ENCODE assay signal across 8 cellular contexts in genomic region chr19:56393119-56394012, GRCh38. TPM values are rescaled to one million over a fixed set of nuclear protein-coding genes. Genes with fewer than 3 reads are reported as not detected.
DNase-seq lines count a peak whose midpoint lies in the region; ATAC-seq and TF ChIP-seq lines count a peak whose summit lies in the region.

Gene ZNF582 (minus strand): TSS chr19:56393534. CDS start chr19:56391752, 1,782 bp downstream.

- peak within 1 kb of the TSS; percentile 95 for H4K91ac ChIP-seq in trophoblast cell (ENCODE audit: low read depth, low read length)

- H2BK120ac ChIP-seq in trophoblast cell (ENCODE audit: insufficient read depth, low read length, poor library complexity), result peak within 1 kb of the TSS; percentile 89

- H3K9ac ChIP-seq in SK-N-SH, result peak within 1 kb of the TSS; percentile 92
- peak within 1 kb of the TSS; percentile 99 for H3K9ac ChIP-seq in trophoblast cell (ENCODE audit: low read length)

- H2BK12ac ChIP-seq in trophoblast cell (ENCODE audit: low read length), result no peak within 1 kb of the TSS

- H3K79me1 ChIP-seq in trophoblast cell (ENCODE audit: low read length), result peaks cover 6% of the 10 kb centered on the region

- H3K4me3 ChIP-seq in SK-N-SH (ENCODE audit: low read depth in 2 of 2, low read length in 1 of 2) (peak within 1 kb of the TSS; percentile 75 to 87), heart left ventricle (peak within 1 kb of the TSS; percentile 63 to 88 (median 74)), trophoblast cell (ENCODE audit: low read depth, low read length) (peak within 1 kb of the TSS; percentile 87), transverse colon (peak within 1 kb of the TSS; percentile 36 to 80 (median 52))

- H2AFZ ChIP-seq in SK-N-SH (ENCODE audit: low read depth) (peak within 1 kb of the TSS; percentile 97), trophoblast cell (ENCODE audit: insufficient read depth, low read length, poor library complexity) (peak within 1 kb of the TSS; percentile 99)

- H3K4me2 ChIP-seq in SK-N-SH (peak within 1 kb of the TSS; percentile 74), trophoblast cell (ENCODE audit: low read length) (peak within 1 kb of the TSS; percentile 74)

- peak within 1 kb of the TSS; percentile 81 to 98 for H3K27ac ChIP-seq in SK-N-SH (ENCODE audit: low read depth in 2 of 2, low read length in 1 of 2)
- H3K27ac ChIP-seq in heart left ventricle, result peak within 1 kb of the TSS; percentile 76 to 99 (median 96)
- H3K27ac ChIP-seq in trophoblast cell (ENCODE audit: low read depth, low read length), result peak within 1 kb of the TSS; percentile 91
- H3K27ac ChIP-seq in transverse colon, result peak within 1 kb of the TSS; percentile 78 to 91 (median 86)

- intact Hi-C loops in heart left ventricle (cut with DNase I) (loop anchor here in 7 of 10 donors (1.0 to 10.0 kb wide), 9 partner anchors 10 to 444 kb away; partner anchors contain the start of genes ZFP28 (in 2 of the 7), ZNF471 (in 2 of the 7), ZNF583 (in 1 of the 7) and ZNF667 (in 1 of the 7)), transverse colon (cut with DNase I; ENCODE audit: low total_unique reads) (no loop called here)

- peak within 1 kb of the TSS; percentile 93 for H2BK5ac ChIP-seq in trophoblast cell (ENCODE audit: low read depth, low read length, poor library complexity)

- TF ChIP-seq RAD21 in SK-N-SH (IDR thresholded peaks at IDR 0.05; ENCODE audit: low read length), result peak; percentile 47

- no peaks in the 10 kb centered on the region for H3K79me2 ChIP-seq in SK-N-SH (ENCODE audit: insufficient read depth)
- peaks cover 2% of the 10 kb centered on the region for H3K79me2 ChIP-seq in trophoblast cell (ENCODE audit: control insufficient read depth, insufficient read depth, low read length, poor library complexity)

- peak within 1 kb of the TSS; percentile 99 for H4K8ac ChIP-seq in trophoblast cell (ENCODE audit: low read depth, low read length)

- in situ Hi-C loops in transverse colon (cut with MboI; ENCODE audit: low pct_ligation_motif_present in 1 of 4, low pct_unique_long_range_greater_than_20kb in 1 of 4, low sequenced_read_pairs in 3 of 4), result no loop called here

- H3K36me3 Mint-ChIP-seq in activated naive CD8-positive, alpha-beta T cell treated with anti-CD3 and anti-CD28 coated beads, Interleukin-2, amount 50 U/mL, for 24 hours (ENCODE audit: low read depth), result peaks cover 72% of the 10 kb centered on the region

- H2AK5ac ChIP-seq in trophoblast cell (ENCODE audit: low read length), result no peak within 1 kb of the TSS

- H3K27me3 Mint-ChIP-seq in activated naive CD8-positive, alpha-beta T cell treated with anti-CD3 and anti-CD28 coated beads, Interleukin-2, amount 50 U/mL, for 24 hours, result no peaks in the 10 kb centered on the region

- ATAC-seq in GM21723 (IDR thresholded peaks at IDR 0.05; ENCODE audit: unreplicated experiment) (peak; percentile 95), heart left ventricle (peak; percentile 99 to 100 (median 99))
- peak; percentile 98 for ATAC-seq in activated naive CD8-positive, alpha-beta T cell treated with anti-CD3 and anti-CD28 coated beads, Interleukin-2, amount 50 U/mL, for 24 hours

- CTCF ChIA-PET in SK-N-SH (lab: Yijun Ruan, JAX), result interaction anchor here (0.6 to 2.0 kb wide), 12 partner anchors 9 to 1722 kb away, joined by 3 to 9 read pairs (median 3); partner anchors contain the start of gene ZNF583

- POLR2A ChIA-PET in SK-N-SH (lab: Yijun Ruan, JAX), result no interaction called here

- peaks cover 0 to 3% of the 10 kb centered on the region in 2 experiments; a peak in 1 of 4 replicates for H3K4me1 ChIP-seq in SK-N-SH (ENCODE audit: control insufficient read depth in 1 of 2, insufficient read depth in 2 of 2, low read depth in 1 of 2, low read length in 1 of 2)
- peaks cover 0 to 19% (median 8%) of the 10 kb centered on the region in 12 donors for H3K4me1 ChIP-seq in heart left ventricle
- H3K4me1 ChIP-seq in trophoblast cell (ENCODE audit: control insufficient read depth in 1 of 2, insufficient read depth in 2 of 2, low read length in 2 of 2), result peaks cover 0 to 2% of the 10 kb centered on the region in 2 experiments
- peaks cover 0 to 5% (median 0%) of the 10 kb centered on the region in 4 donors for H3K4me1 ChIP-seq in transverse colon

- H3K9me3 Mint-ChIP-seq in activated naive CD8-positive, alpha-beta T cell treated with anti-CD3 and anti-CD28 coated beads, Interleukin-2, amount 50 U/mL, for 24 hours, result peaks cover 67% of the 10 kb centered on the region

- no peaks in the 10 kb centered on the region for H3K27me3 ChIP-seq in SK-N-SH (ENCODE audit: insufficient read depth)
- H3K27me3 ChIP-seq in heart left ventricle, result no peaks in the 10 kb centered on the region
- no peaks in the 10 kb centered on the region for H3K27me3 ChIP-seq in trophoblast cell (ENCODE audit: insufficient read depth, low read length)
- no peaks in the 10 kb centered on the region for H3K27me3 ChIP-seq in transverse colon

- no peak within 1 kb of the TSS for H3K23ac ChIP-seq in trophoblast cell (ENCODE audit: low read length)

- H4K12ac ChIP-seq in trophoblast cell (ENCODE audit: low read depth, low read length), result peak within 1 kb of the TSS; percentile 98

- peak within 1 kb of the TSS; percentile 89 for H3K4me3 Mint-ChIP-seq in activated naive CD8-positive, alpha-beta T cell treated with anti-CD3 and anti-CD28 coated beads, Interleukin-2, amount 50 U/mL, for 24 hours

- H3K18ac ChIP-seq in trophoblast cell (ENCODE audit: low read length), result peak within 1 kb of the TSS; percentile 95

- H3F3A ChIP-seq in SK-N-SH (replicated peaks; ENCODE audit: insufficient read depth), result peaks cover 3% of the 10 kb centered on the region

- peaks cover 19 to 25% of the 10 kb centered on the region in 2 experiments for H3K36me3 ChIP-seq in SK-N-SH (replicated peaks in 1 of 2; ENCODE audit: control insufficient read depth in 1 of 2, insufficient read depth in 2 of 2, low read length in 1 of 2)
- H3K36me3 ChIP-seq in heart left ventricle, result peaks cover 0 to 36% (median 26%) of the 10 kb centered on the region in 9 donors
- H3K36me3 ChIP-seq in trophoblast cell (ENCODE audit: control insufficient read depth in 1 of 2, insufficient read depth in 2 of 2, low read length in 2 of 2), result peaks cover 4 to 8% of the 10 kb centered on the region in 2 experiments
- H3K36me3 ChIP-seq in transverse colon, result peaks cover 0 to 10% (median 0%) of the 10 kb centered on the region in 4 donors

- peak in 1 of 2 donors; percentile 60 for TF ChIP-seq POLR2A in heart left ventricle (IDR thresholded peaks at IDR 0.05)
- TF ChIP-seq POLR2A in transverse colon (IDR thresholded peaks at IDR 0.05), result peak; percentile 33

- 11% methylated on average over 30 of the region's 73 CpGs for WGBS in SK-N-SH (ENCODE audit: low lambda C conversion rate)
- 1 to 2% (median 1%) methylated on average over 31 to 73 of the region's 73 CpGs for WGBS in heart left ventricle, 4 donors
- WGBS in trophoblast cell (ENCODE audit: extremely low coverage, insufficient coverage, insufficient read length), result no CpG with 5 or more reads among the region's 73 CpGs
- 9 to 14% methylated on average over 7 to 71 of the region's 73 CpGs for WGBS in transverse colon (ENCODE audit: low coverage in 1 of 2), 2 donors

- H3K9me3 ChIP-seq in SK-N-SH (peaks cover 7% of the 10 kb centered on the region; the same call in 1 of the 2 replicates), heart left ventricle (peaks cover 0 to 54% (median 0%) of the 10 kb centered on the region in 12 donors), trophoblast cell (ENCODE audit: insufficient read depth, low read depth, low read length) (peaks cover 11% of the 10 kb centered on the region), transverse colon (peaks cover 12 to 13% of the 10 kb centered on the region in 2 donors)

- no peak for TF ChIP-seq EP300 in SK-N-SH (IDR thresholded peaks at IDR 0.05; ENCODE audit: borderline replicate concordance in 1 of 2, low read depth in 1 of 2, low read length in 1 of 2)
- TF ChIP-seq EP300 in transverse colon (IDR thresholded peaks at IDR 0.05; ENCODE audit: low read depth), result no peak

- H3K14ac ChIP-seq in trophoblast cell (ENCODE audit: low read length), result peak within 1 kb of the TSS; percentile 91

- H3K4ac ChIP-seq in trophoblast cell (ENCODE audit: low read depth, low read length), result peak within 1 kb of the TSS; percentile 57

- peak within 1 kb of the TSS; percentile 91 for H3K27ac Mint-ChIP-seq in activated naive CD8-positive, alpha-beta T cell treated with anti-CD3 and anti-CD28 coated beads, Interleukin-2, amount 50 U/mL, for 24 hours

- TF ChIP-seq CTCF in SK-N-SH (IDR thresholded peaks at IDR 0.05) (peak; percentile 87), heart left ventricle (IDR thresholded peaks at IDR 0.05) (peak; percentile 68 to 97 (median 84)), transverse colon (IDR thresholded peaks at IDR 0.05) (peak; percentile 53 to 66 (median 55))

- H4K20me1 ChIP-seq in SK-N-SH (ENCODE audit: insufficient read depth), result no peaks in the 10 kb centered on the region

- H3K9me2 ChIP-seq in SK-N-SH, result no peaks in the 10 kb centered on the region

- H3K4me1 Mint-ChIP-seq in activated naive CD8-positive, alpha-beta T cell treated with anti-CD3 and anti-CD28 coated beads, Interleukin-2, amount 50 U/mL, for 24 hours, result peaks cover 18% of the 10 kb centered on the region

- peak; percentile 96 for DNase-seq in Daoy (ENCODE audit: low read depth)
- peak; percentile 87 to 94 for DNase-seq in Kasumi-1 (lab: John Stamatoyannopoulos, UW)
- peak; percentile 94 for DNase-seq in SK-N-SH
- peak; percentile 87 for DNase-seq in activated naive CD8-positive, alpha-beta T cell treated with anti-CD3 and anti-CD28 coated beads, Interleukin-2, amount 50 U/mL, for 24 hours
- DNase-seq in heart left ventricle, result peak; percentile 97 to 99 (median 98)
- DNase-seq in trophoblast cell, result peak; percentile 88 to 94
- DNase-seq in transverse colon, result peak; percentile 92

RNA-seq across cellular contexts. Expression of gene ZNF582, which starts in this region (rescaled TPM):
- 2.0 and 4.6 TPM in 2 replicates for total RNA-seq in Daoy (2014; rRNA removed; shearing (Covaris generic))
- polyA plus RNA-seq in SK-N-SH (2012; rRNA removed) (4.5 and 5.9 TPM in 2 replicates), heart left ventricle (1 to 10 TPM; 6.3 to 7.2 TPM)
- polyA plus RNA-seq in SK-N-SH (2012; cell fraction: cytosol; rRNA removed), result 6.0 and 8.2 TPM in 2 replicates
- 4.1 and 7.2 TPM in 2 replicates for polyA plus RNA-seq in SK-N-SH (2012; cell fraction: nucleus; rRNA removed)
- total RNA-seq in heart left ventricle (1 to 10 TPM; 3.5 to 6.2 (median 4.7) TPM), transverse colon (10 to 100 TPM in 1 of 4 donors, 1 to 10 TPM in 2, not detected in 1; 1.5 to 10.8 (median 5.2) TPM)
- 2.0 and 2.2 TPM in 2 replicates for polyA plus RNA-seq in trophoblast cell (2013)

Comparison
In these comparisons a context has a peak if more than half of its experiments do, and no peak if none do; other contexts are left out.
1. Peak in every context shown above with its lines: DNase-seq, ATAC-seq, H3K4me3 ChIP-seq and H3K27ac ChIP-seq.